ENCODE assay signal across 2 cellular contexts in genomic region chr11:57534449-57534848, GRCh38. TPM values are rescaled to one million over a fixed set of nuclear protein-coding genes. Genes with fewer than 3 reads are reported as not detected.
"Had no signal": no experiment of that assay in that cellular context is flagged by ENCODE, and none has a peak within 500 bp of the region (broad histone marks: within the 10 kb centered on the region; RNA-seq: fewer than 3 reads in every experiment).

No MANE protein-coding gene starts in this region.

RNA-seq across cellular contexts. Expression of gene SMTNL1, which starts 2.9 kb away (rescaled TPM):
- total RNA-seq: G401, GM12878 had no signal
